Comparison of ENCODE assay signal across 8 cellular contexts in the genomic region with DNA sequence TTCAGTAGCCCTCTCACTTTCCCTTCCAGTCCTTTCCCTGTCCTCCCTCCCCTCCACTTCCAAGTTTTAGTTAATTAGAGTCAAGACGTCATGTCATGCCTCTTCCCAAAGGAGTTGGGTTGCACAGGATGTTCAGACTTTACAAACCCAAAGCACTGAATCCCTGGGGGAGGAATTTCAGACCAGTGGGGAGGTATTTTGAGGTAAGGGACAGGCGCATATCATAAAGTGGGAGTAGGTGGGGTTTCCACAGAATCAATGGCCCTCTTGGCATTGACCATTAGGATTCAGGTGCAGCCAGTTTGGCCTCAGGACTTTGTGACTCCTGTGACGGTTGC. TPM values are rescaled to one million over a fixed set of nuclear protein-coding genes. Genes with fewer than 3 reads are reported as not detected.
A peak's percentile ranks its signal among the peaks of the same experiment; 100 is the strongest.
DNase-seq lines count a peak whose midpoint lies in the region; ATAC-seq, FAIRE-seq and TF ChIP-seq lines count a peak whose summit lies in the region.

No MANE protein-coding gene starts in this region.

- FAIRE-seq in GM12891 (lab: Jason Lieb, UNC): no peak

- peak overlapping the region; percentile 75 for H3K27ac ChIP-seq in CD4-positive, alpha-beta memory T cell (ENCODE audit: low read depth, low read length)
- peak overlapping the region; percentile 97 for H3K27ac ChIP-seq in Panc1 (ENCODE audit: low read length)
- H3K27ac ChIP-seq in epithelial cell of prostate: peak overlapping the region; percentile 56

- in situ Hi-C loops in Panc1 (cut with HindIII; ENCODE audit: low pct_unique_long_range_greater_than_20kb, low sequenced_read_pairs): no loop called here

- no peak for DNase-seq in CD4-positive, alpha-beta memory T cell
- DNase-seq in Panc1 (ENCODE audit: low read depth, low spot score) (no peak), epithelial cell of prostate (ENCODE audit: low read depth, low spot score) (no peak), osteocyte (ENCODE audit: extremely low spot score, unreplicated experiment) (no peak), GM12891 (ENCODE audit: insufficient read length, low spot score) (no peak), kidney tubule cell (ENCODE audit: low spot score) (no peak), NOMO-1 treated with DMSO at 0.1 percent for 48 hours (lab: John Stamatoyannopoulos, UW; ENCODE audit: unreplicated experiment) (no peak)

- H3K4me1 Mint-ChIP-seq in CD4-positive, alpha-beta memory T cell: peaks cover 12 to 29% (median 20%) of the 10 kb centered on the region in 4 donors
- peaks cover 25% of the 10 kb centered on the region for H3K4me1 Mint-ChIP-seq in osteocyte (ENCODE audit: unreplicated experiment)

- H3K27me3 Mint-ChIP-seq in CD4-positive, alpha-beta memory T cell: no peaks in the 10 kb centered on the region
- no peaks in the 10 kb centered on the region for H3K27me3 Mint-ChIP-seq in osteocyte (ENCODE audit: unreplicated experiment)

- TF ChIP-seq CTCF in Panc1 (IDR thresholded peaks at IDR 0.05): no peak
- no peak for TF ChIP-seq CTCF in osteocyte (IDR thresholded peaks at IDR 0.05)

- peaks cover 20% of the 10 kb centered on the region for H3K4me1 ChIP-seq in CD4-positive, alpha-beta memory T cell (ENCODE audit: insufficient read depth, low read length)
- H3K4me1 ChIP-seq in Panc1 (ENCODE audit: control insufficient read depth, insufficient read depth, low read length): peaks cover 17% of the 10 kb centered on the region

- CTCF ChIA-PET in CD4-positive, alpha-beta memory T cell (lab: Charles Lee; ENCODE audit: partially characterized antibody): interaction anchor here (0.8 to 4.7 kb wide), 8 partner anchors 10 to 313 kb away, joined by 3 to 28 read pairs (median 8); partner anchors contain the start of genes CSTPP1, DDB2 and NR1H3
- CTCF ChIA-PET in Panc1 (lab: Charles Lee): interaction anchor here (1.2 to 1.4 kb wide), 2 partner anchors 10 to 15 kb away, joined by 4 read pairs; no protein-coding TSS in a partner anchor

- no peak for TF ChIP-seq POLR2A in GM12891 (IDR thresholded peaks at IDR 0.05; ENCODE audit: low read depth, low read length)

- ATAC-seq in Panc1: no peak
- ATAC-seq in HG02759 (IDR thresholded peaks at IDR 0.05; ENCODE audit: unreplicated experiment): no peak

- peak overlapping the region; percentile 99 to 100 (median 99) for H3K4me3 Mint-ChIP-seq in CD4-positive, alpha-beta memory T cell
- H3K4me3 Mint-ChIP-seq in osteocyte (ENCODE audit: unreplicated experiment): peak overlapping the region; percentile 95

- H3K9me3 Mint-ChIP-seq in CD4-positive, alpha-beta memory T cell: no peaks in the 10 kb centered on the region
- H3K9me3 Mint-ChIP-seq in osteocyte (ENCODE audit: unreplicated experiment): no peaks in the 10 kb centered on the region

- POLR2A ChIA-PET in CD4-positive, alpha-beta memory T cell (lab: Charles Lee; ENCODE audit: partially characterized antibody): interaction anchor here (0.6 to 3.9 kb wide), 14 partner anchors 9 to 177 kb away, joined by 3 to 92 read pairs (median 10); partner anchors contain the start of genes ARFGAP2, DDB2, MADD and NR1H3
- POLR2A ChIA-PET in Panc1 (lab: Charles Lee): interaction anchor here (1.4 kb wide), 1 partner anchor 15 kb away, joined by 10 read pairs; no protein-coding TSS in a partner anchor

- intact Hi-C loops in CD4-positive, alpha-beta memory T cell (cut with micrococcal nuclease): loop anchor here (5.0 kb wide), 1 partner anchor 328 kb away; the partner anchor contains the start of genes KBTBD4 and NDUFS3
- intact Hi-C loops in Panc1 (cut with micrococcal nuclease; ENCODE audit: unreplicated experiment): no loop called here

- BruUV-seq in Panc1 (replicated peaks; lab: Mats Ljungman, UMichigan): no TSS peak

- peak overlapping the region; percentile 89 to 94 for H3K4me3 ChIP-seq in CD4-positive, alpha-beta memory T cell (ENCODE audit: low read length in 2 of 2)
- H3K4me3 ChIP-seq in Panc1 (ENCODE audit: low read depth in 2 of 2, low read length in 2 of 2): peak overlapping the region; percentile 67 to 90

- no peaks in the 10 kb centered on the region for H3K9me3 ChIP-seq in CD4-positive, alpha-beta memory T cell (ENCODE audit: control insufficient read depth in 1 of 2, low read length in 2 of 2)
- no peaks in the 10 kb centered on the region for H3K9me3 ChIP-seq in Panc1 (ENCODE audit: control insufficient read depth, insufficient read depth, low read depth, low read length)

- peaks cover 18% of the 10 kb centered on the region for H3K36me3 ChIP-seq in CD4-positive, alpha-beta memory T cell (ENCODE audit: insufficient read depth, low read length)
- H3K36me3 ChIP-seq in Panc1 (ENCODE audit: control insufficient read depth, insufficient read depth, low read length): peaks cover 4% of the 10 kb centered on the region; the same call in 1 of the 2 replicates

- H3K27ac Mint-ChIP-seq in CD4-positive, alpha-beta memory T cell: peak overlapping the region; percentile 91 to 99 (median 99)
- peak overlapping the region; percentile 98 for H3K27ac Mint-ChIP-seq in osteocyte (ENCODE audit: unreplicated experiment)

- peaks cover 0 to 32% of the 10 kb centered on the region in 2 donors for H3K36me3 Mint-ChIP-seq in CD4-positive, alpha-beta memory T cell
- H3K36me3 Mint-ChIP-seq in osteocyte (ENCODE audit: unreplicated experiment): peaks cover 10% of the 10 kb centered on the region

- no peaks in the 10 kb centered on the region for H3K27me3 ChIP-seq in CD4-positive, alpha-beta memory T cell (ENCODE audit: insufficient read depth, low read length)
- H3K27me3 ChIP-seq in Panc1 (ENCODE audit: control insufficient read depth, insufficient read depth, low read length): no peaks in the 10 kb centered on the region

TF ChIP-seq in GM12891, 5 proteins besides CTCF, POLR2A, EP300 and RAD21:
- TF ChIP-seq POLR2AphosphoS5 (IDR thresholded peaks at IDR 0.05; ENCODE audit: low read depth, low read length) (no peak), SPI1 (IDR thresholded peaks at IDR 0.05; ENCODE audit: low read depth, low read length) (no peak), PAX5 (IDR thresholded peaks at IDR 0.05; ENCODE audit: insufficient read depth, low read length, severe bottlenecking) (no peak), POU2F2 (IDR thresholded peaks at IDR 0.05; ENCODE audit: low read depth, low read length) (no peak), TAF1 (IDR thresholded peaks at IDR 0.05; ENCODE audit: low read depth, low read length) (no peak)

RNA-seq across cellular contexts. Expression of gene ACP2, which starts 0.7 kb away (rescaled TPM):
- total RNA-seq in CD4-positive, alpha-beta memory T cell: 10 to 100 TPM; 23.6 to 23.7 TPM
- 10 to 100 TPM; 11.4 to 19.0 TPM for polyA plus RNA-seq in CD4-positive, alpha-beta memory T cell
- 28.4 TPM for total RNA-seq in Panc1 (2021; ENCODE audit: unreplicated experiment)
- polyA plus RNA-seq in Panc1 (2012; ENCODE audit: insufficient read length): 28.7 TPM
- total RNA-seq in osteocyte: 55.7 and 60.5 TPM in 2 replicates
- 10.5 TPM for polyA plus RNA-seq in GM12891 (2012; ENCODE audit: low read depth, missing spikeins)

RNA-seq across cellular contexts. Expression of gene NR1H3, which starts 8.4 kb away (rescaled TPM):
- 10 to 100 TPM; 17.8 to 20.0 TPM for total RNA-seq in CD4-positive, alpha-beta memory T cell
- polyA plus RNA-seq in CD4-positive, alpha-beta memory T cell: 1 to 10 TPM; 3.3 to 7.8 TPM
- total RNA-seq in Panc1 (2021; ENCODE audit: unreplicated experiment) (17.2 TPM), osteocyte (10.5 and 14.4 TPM in 2 replicates)
- 19.7 TPM for polyA plus RNA-seq in Panc1 (2012; ENCODE audit: insufficient read length)
- polyA plus RNA-seq in GM12891 (2012; ENCODE audit: low read depth, missing spikeins): 3.9 TPM

RNA-seq across cellular contexts. Expression of gene MADD, which starts 20.6 kb away (rescaled TPM):
- total RNA-seq in CD4-positive, alpha-beta memory T cell: 100 to 1,000 TPM; 118 to 119 TPM
- polyA plus RNA-seq in CD4-positive, alpha-beta memory T cell: 10 to 100 TPM; 19.3 to 32.4 TPM
- total RNA-seq in Panc1 (2021; ENCODE audit: unreplicated experiment): 51.1 TPM
- polyA plus RNA-seq in Panc1 (2012; ENCODE audit: insufficient read length): 42.9 TPM
- total RNA-seq in osteocyte: 55.4 and 67.2 TPM in 2 replicates
- 15.8 TPM for polyA plus RNA-seq in GM12891 (2012; ENCODE audit: low read depth, missing spikeins)

RNA-seq across cellular contexts. Expression of gene DDB2, which starts 34.6 kb away (rescaled TPM):
- 100 to 1,000 TPM; 129 to 132 TPM for total RNA-seq in CD4-positive, alpha-beta memory T cell
- 10 to 100 TPM; 36.2 to 40.2 TPM for polyA plus RNA-seq in CD4-positive, alpha-beta memory T cell
- 33.6 TPM for total RNA-seq in Panc1 (2021; ENCODE audit: unreplicated experiment)
- polyA plus RNA-seq in Panc1 (2012; ENCODE audit: insufficient read length): 20.3 TPM
- total RNA-seq in osteocyte: 53.8 and 54.2 TPM in 2 replicates
- polyA plus RNA-seq in GM12891 (2012; ENCODE audit: low read depth, missing spikeins): 133 TPM
